ENCODE assay signal across 9 cellular contexts in the genomic region with DNA sequence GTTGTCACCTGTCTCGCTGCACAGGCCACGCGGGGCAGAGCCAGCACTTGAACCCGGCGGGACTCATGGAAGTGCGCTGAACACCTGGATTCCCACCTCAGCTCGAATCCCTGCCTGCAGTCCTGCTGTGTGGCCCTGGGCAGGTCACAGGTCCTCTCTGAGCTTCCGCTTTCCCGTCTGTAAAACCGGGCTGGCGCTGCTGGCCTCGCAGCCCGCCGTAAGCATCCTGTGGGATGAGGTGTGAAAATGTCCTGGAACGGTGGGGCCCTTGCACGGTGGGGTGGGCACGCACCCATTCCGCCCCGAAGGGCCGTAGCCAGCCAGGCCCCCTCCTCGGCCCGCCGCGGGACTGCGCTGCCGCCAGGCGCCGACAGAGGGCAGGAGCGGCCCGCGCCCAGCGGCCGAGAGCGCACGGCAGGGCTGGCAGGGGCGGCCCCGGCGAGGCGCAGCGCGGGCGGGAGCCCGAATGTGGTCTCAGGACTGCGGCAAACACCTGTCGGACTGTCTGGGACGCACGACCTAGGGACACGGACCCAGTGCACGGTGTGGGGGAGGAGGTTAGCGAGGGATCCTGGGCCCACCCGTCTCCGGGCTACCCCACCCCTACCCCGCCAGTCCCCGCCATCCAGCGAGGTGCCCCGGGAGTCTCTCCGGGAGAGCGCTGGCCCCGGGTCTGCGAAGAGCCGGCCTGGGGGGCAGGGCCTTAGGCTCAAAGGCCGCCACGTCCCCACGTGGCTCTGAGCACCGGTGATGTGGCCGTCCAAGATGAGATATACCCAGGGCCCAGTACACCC. TPM values are rescaled to one million over a fixed set of nuclear protein-coding genes. Genes with fewer than 3 reads are reported as not detected.
DNase-seq lines count a peak whose midpoint lies in the region; ATAC-seq and TF ChIP-seq lines count a peak whose summit lies in the region.
"Had no signal": no experiment of that assay in that cellular context is flagged by ENCODE, and none has a peak within 500 bp of the region (broad histone marks: within the 10 kb centered on the region; RNA-seq: fewer than 3 reads in every experiment).

No MANE protein-coding gene starts in this region.

- H3K23ac ChIP-seq in H9 (ENCODE audit: insufficient read length, low read depth, low read length), result no peak overlapping the region

- H2BK15ac ChIP-seq in H9 (ENCODE audit: low read depth, low read length), result no peak overlapping the region

- no peak overlapping the region for H4K91ac ChIP-seq in H9 (ENCODE audit: insufficient read length, low read depth, low read length)

- peak overlapping the region; percentile 50 for H3K4me2 ChIP-seq in H9 (ENCODE audit: insufficient read depth, insufficient read length, low read length)

- no CpG with 5 or more reads among the region's 66 CpGs for WGBS in H9 (ENCODE audit: extremely low coverage, insufficient read length, low lambda C conversion rate)
- WGBS in stomach, 5 donors, result 8 to 28% (median 11%) methylated on average over 25 to 66 of the region's 66 CpGs

- H2BK120ac ChIP-seq in H9 (ENCODE audit: low read depth, low read length, poor library complexity, severe bottlenecking), result no peak overlapping the region

- no peaks in the 10 kb centered on the region; the same call in 1 of the 2 replicates for H3K4me1 ChIP-seq in H9 (ENCODE audit: insufficient read depth, low read length)
- H3K4me1 ChIP-seq in naive thymus-derived CD4-positive, alpha-beta T cell (ENCODE audit: control insufficient read depth in 2 of 2, insufficient read depth in 2 of 2, low read length in 2 of 2), result no peaks in the 10 kb centered on the region
- H3K4me1 ChIP-seq in stomach, result peaks cover 4 to 12% (median 9%) of the 10 kb centered on the region in 4 donors

- CTCF ChIA-PET in activated CD8-positive, alpha-beta T cell treated with anti-CD3 and anti-CD28 coated beads for 36 hours (lab: Charles Lee), result interaction anchor here (0.6 to 4.0 kb wide), 34 partner anchors 9 to 191 kb away, joined by 3 to 46 read pairs (median 5); partner anchors contain the start of gene GATA2
- CTCF ChIA-PET in naive thymus-derived CD4-positive, alpha-beta T cell (lab: Charles Lee), result interaction anchor here (0.7 to 3.6 kb wide), 7 partner anchors 12 to 182 kb away, joined by 3 to 21 read pairs (median 4); no protein-coding TSS in a partner anchor

- ATAC-seq in activated CD8-positive, alpha-beta T cell treated with anti-CD3 and anti-CD28 coated beads for 36 hours, result peak; percentile 99
- ATAC-seq in naive thymus-derived CD4-positive, alpha-beta T cell, result peak; percentile 93

- H3K27ac Mint-ChIP-seq in H9 (no peak overlapping the region), endothelial cell (ENCODE audit: unreplicated experiment) (no peak overlapping the region)
- H3K27ac Mint-ChIP-seq in activated CD8-positive, alpha-beta T cell treated with anti-CD3 and anti-CD28 coated beads for 36 hours, result no peak overlapping the region
- H3K27ac Mint-ChIP-seq in naive thymus-derived CD4-positive, alpha-beta T cell, result no peak overlapping the region
- H3K27ac Mint-ChIP-seq: activated naive CD4-positive, alpha-beta T cell treated with anti-CD3 and anti-CD28 coated beads, Interleukin-2, amount 50 U/mL, for 24 hours had no signal

- no peaks in the 10 kb centered on the region for H3K36me3 ChIP-seq in naive thymus-derived CD4-positive, alpha-beta T cell (ENCODE audit: control insufficient read depth in 2 of 3, insufficient read depth in 3 of 3, low read length in 3 of 3)
- H3K36me3 ChIP-seq in stomach, result no peaks in the 10 kb centered on the region

- no peaks in the 10 kb centered on the region for H3K9me3 Mint-ChIP-seq in H9
- no peaks in the 10 kb centered on the region for H3K9me3 Mint-ChIP-seq in activated CD8-positive, alpha-beta T cell treated with anti-CD3 and anti-CD28 coated beads for 36 hours
- H3K9me3 Mint-ChIP-seq in endothelial cell (ENCODE audit: unreplicated experiment), result no peaks in the 10 kb centered on the region
- no peaks in the 10 kb centered on the region for H3K9me3 Mint-ChIP-seq in naive thymus-derived CD4-positive, alpha-beta T cell
- H3K9me3 Mint-ChIP-seq: activated naive CD4-positive, alpha-beta T cell treated with anti-CD3 and anti-CD28 coated beads, Interleukin-2, amount 50 U/mL, for 24 hours had no signal

- DNase-seq in Daoy (ENCODE audit: low read depth) (peak; percentile 61), H9 (peak; percentile 73), NCI-H146 (lab: John Stamatoyannopoulos, UW) (peak; percentile 65), endothelial cell (ENCODE audit: low spot score) (peak; percentile 84), stomach (peak; percentile 61), amniotic stem cell (lab: John Stamatoyannopoulos, UW) (no peak)
- DNase-seq in activated CD8-positive, alpha-beta T cell treated with anti-CD3 and anti-CD28 coated beads for 36 hours, result peak; percentile 55
- peak; percentile 23 to 81 (median 61) for DNase-seq in naive thymus-derived CD4-positive, alpha-beta T cell

- no peak overlapping the region for H2BK5ac ChIP-seq in H9 (ENCODE audit: insufficient read length, low read length)

- H3K9me3 ChIP-seq in H9 (ENCODE audit: control insufficient read depth, low read depth, low read length), result no peaks in the 10 kb centered on the region
- no peaks in the 10 kb centered on the region for H3K9me3 ChIP-seq in naive thymus-derived CD4-positive, alpha-beta T cell (ENCODE audit: control insufficient read depth in 2 of 3, low read length in 3 of 3)
- H3K9me3 ChIP-seq in stomach, result no peaks in the 10 kb centered on the region

- no peak overlapping the region for H2AK5ac ChIP-seq in H9 (ENCODE audit: insufficient read length, low read length)

- H4K5ac ChIP-seq in H9 (ENCODE audit: insufficient read length, low read depth, low read length), result no peak overlapping the region

- H3K27me3 ChIP-seq in H9 (ENCODE audit: insufficient read depth, low read length) (peaks cover 15% of the 10 kb centered on the region; the same call in 1 of the 2 replicates), stomach (peaks cover 0 to 55% (median 19%) of the 10 kb centered on the region in 3 donors)
- no peaks in the 10 kb centered on the region for H3K27me3 ChIP-seq in naive thymus-derived CD4-positive, alpha-beta T cell (ENCODE audit: control insufficient read depth in 2 of 2, insufficient read depth in 2 of 2, low read length in 2 of 2)

- no peaks in the 10 kb centered on the region for H3K79me1 ChIP-seq in H9 (ENCODE audit: insufficient read depth, low read depth, low read length, poor library complexity, severe bottlenecking)

- H3K27ac ChIP-seq in H9 (ENCODE audit: insufficient read length, low read depth, low read length) (no peak overlapping the region), stomach (no peak overlapping the region)
- no peak overlapping the region for H3K27ac ChIP-seq in naive thymus-derived CD4-positive, alpha-beta T cell (ENCODE audit: low read depth, low read length)

- TF ChIP-seq CTCF in H9 (conservative IDR thresholded peaks at IDR 0.05) (peak; percentile 79), endothelial cell (IDR thresholded peaks at IDR 0.05; ENCODE audit: unreplicated experiment) (peak; percentile 96), stomach (IDR thresholded peaks at IDR 0.05) (peak in 5 of 7 experiments; percentile 46 to 98 (median 80))
- TF ChIP-seq CTCF in activated CD8-positive, alpha-beta T cell treated with anti-CD3 and anti-CD28 coated beads for 36 hours (IDR thresholded peaks at IDR 0.05), result peak; percentile 98

- no peak for TF ChIP-seq EP300 in stomach (IDR thresholded peaks at IDR 0.05)

- POLR2A ChIA-PET in activated CD8-positive, alpha-beta T cell treated with anti-CD3 and anti-CD28 coated beads for 36 hours (lab: Charles Lee), result interaction anchor here (0.6 to 1.9 kb wide), 2 partner anchors 63 to 123 kb away, joined by 3 to 5 read pairs; no protein-coding TSS in a partner anchor
- POLR2A ChIA-PET in naive thymus-derived CD4-positive, alpha-beta T cell (lab: Charles Lee), result no interaction called here

- no peak overlapping the region for H3K4me3 Mint-ChIP-seq in H9
- H3K4me3 Mint-ChIP-seq in activated CD8-positive, alpha-beta T cell treated with anti-CD3 and anti-CD28 coated beads for 36 hours, result no peak overlapping the region
- H3K4me3 Mint-ChIP-seq in endothelial cell (ENCODE audit: unreplicated experiment), result no peak overlapping the region
- H3K4me3 Mint-ChIP-seq in naive thymus-derived CD4-positive, alpha-beta T cell, result peak overlapping the region in 1 of 10 donors; percentile 19
- H3K4me3 Mint-ChIP-seq: activated naive CD4-positive, alpha-beta T cell treated with anti-CD3 and anti-CD28 coated beads, Interleukin-2, amount 50 U/mL, for 24 hours had no signal

- peaks cover 4% of the 10 kb centered on the region for H3K23me2 ChIP-seq in H9 (ENCODE audit: insufficient read length, low read depth, low read length, poor library complexity, severe bottlenecking)

- H2BK20ac ChIP-seq in H9 (ENCODE audit: low read depth, low read length, poor library complexity, severe bottlenecking), result no peak overlapping the region

- no peak overlapping the region for H2BK12ac ChIP-seq in H9 (ENCODE audit: insufficient read length, low read depth, low read length)

- no peaks in the 10 kb centered on the region for H3K79me2 ChIP-seq in H9 (ENCODE audit: insufficient read depth, low read length)

- no peak overlapping the region for H3K18ac ChIP-seq in H9 (ENCODE audit: insufficient read length, low read depth, low read length)

- H3K36me3 Mint-ChIP-seq in H9 (ENCODE audit: insufficient read depth in 1 of 3, low read depth in 3 of 3) (no peaks in the 10 kb centered on the region; a peak in 2 of 7 replicates), endothelial cell (ENCODE audit: low read depth, unreplicated experiment) (peaks cover under 1% of the 10 kb centered on the region)
- no peaks in the 10 kb centered on the region for H3K36me3 Mint-ChIP-seq in activated CD8-positive, alpha-beta T cell treated with anti-CD3 and anti-CD28 coated beads for 36 hours (ENCODE audit: low read depth)
- H3K36me3 Mint-ChIP-seq in naive thymus-derived CD4-positive, alpha-beta T cell, result peaks cover 0 to 3% (median 0%) of the 10 kb centered on the region in 5 donors

- no peak overlapping the region for H3K14ac ChIP-seq in H9 (ENCODE audit: insufficient read depth, low read length)

- H3K56ac ChIP-seq in H9 (ENCODE audit: insufficient read length, low read depth, low read length), result no peak overlapping the region

- no peak overlapping the region for H3K4me3 ChIP-seq in naive thymus-derived CD4-positive, alpha-beta T cell (ENCODE audit: low read length)
- peak overlapping the region; percentile 23 to 45 (median 34) for H3K4me3 ChIP-seq in stomach

- H2AFZ ChIP-seq in H9 (ENCODE audit: low read length), result no peak overlapping the region

- H3K4ac ChIP-seq in H9 (ENCODE audit: low read depth, low read length), result no peak overlapping the region

- H3K4me1 Mint-ChIP-seq in H9, result peaks cover 22 to 34% of the 10 kb centered on the region in 2 experiments
- no peaks in the 10 kb centered on the region for H3K4me1 Mint-ChIP-seq in activated CD8-positive, alpha-beta T cell treated with anti-CD3 and anti-CD28 coated beads for 36 hours (ENCODE audit: low read depth)
- H3K4me1 Mint-ChIP-seq in endothelial cell (ENCODE audit: unreplicated experiment), result no peaks in the 10 kb centered on the region
- H3K4me1 Mint-ChIP-seq in naive thymus-derived CD4-positive, alpha-beta T cell, result peaks cover 0 to 4% (median 0%) of the 10 kb centered on the region in 7 donors
- H3K4me1 Mint-ChIP-seq: activated naive CD4-positive, alpha-beta T cell treated with anti-CD3 and anti-CD28 coated beads, Interleukin-2, amount 50 U/mL, for 24 hours had no signal

- H3T11ph ChIP-seq in H9 (ENCODE audit: low read length), result no peak overlapping the region

- intact Hi-C loops in activated CD8-positive, alpha-beta T cell treated with anti-CD3 and anti-CD28 coated beads for 36 hours (cut with micrococcal nuclease), result no loop called here
- intact Hi-C loops in naive thymus-derived CD4-positive, alpha-beta T cell (cut with micrococcal nuclease), result loop anchor here (1.0 to 10.0 kb wide), 8 partner anchors 22 to 351 kb away; partner anchors contain the start of gene DNAJB8 (in 1 of the 2)
- intact Hi-C loops in stomach (cut with DNase I; ENCODE audit: low total_unique reads), result loop anchor here (5.0 kb wide), 2 partner anchors 66 to 181 kb away; partner anchors contain the start of gene GATA2

- H3K9ac ChIP-seq in H9 (ENCODE audit: extremely low read depth, insufficient read length, low read length), result no peak overlapping the region

- no peaks in the 10 kb centered on the region for H4K20me1 ChIP-seq in H9 (ENCODE audit: control insufficient read depth, insufficient read depth, insufficient read length)

- TF ChIP-seq POLR2A in stomach (IDR thresholded peaks at IDR 0.05), result no peak

- H4K8ac ChIP-seq in H9 (replicated peaks; ENCODE audit: insufficient read length, low read depth, low read length), result no peak overlapping the region

- H3K27me3 Mint-ChIP-seq in H9 (ENCODE audit: low read depth) (peaks cover 76% of the 10 kb centered on the region), endothelial cell (ENCODE audit: unreplicated experiment) (peaks cover 20% of the 10 kb centered on the region)
- H3K27me3 Mint-ChIP-seq in activated CD8-positive, alpha-beta T cell treated with anti-CD3 and anti-CD28 coated beads for 36 hours, result peaks cover 16% of the 10 kb centered on the region
- peaks cover 9 to 35% (median 22%) of the 10 kb centered on the region in 5 donors for H3K27me3 Mint-ChIP-seq in naive thymus-derived CD4-positive, alpha-beta T cell

RNA-seq across cellular contexts. Expression of gene DNAJB8, which starts 40.4 kb away (rescaled TPM):
- not detected in 2 replicates for total RNA-seq in Daoy (2014; rRNA removed; shearing (Covaris generic))
- total RNA-seq in H9 (2021), result not detected in 2 replicates
- not detected for total RNA-seq in activated CD8-positive, alpha-beta T cell treated with anti-CD3 and anti-CD28 coated beads for 36 hours
- not detected for total RNA-seq in endothelial cell (ENCODE audit: unreplicated experiment)
- not detected for total RNA-seq in naive thymus-derived CD4-positive, alpha-beta T cell
- polyA plus RNA-seq in naive thymus-derived CD4-positive, alpha-beta T cell, result not detected
- not detected for total RNA-seq in stomach
- polyA plus RNA-seq in stomach, result not detected
